ENCODE assay signal across 15 cellular contexts in genomic region chr9:21624675-21625477, GRCh38.
DNase-seq lines count a peak whose midpoint lies in the region; ATAC-seq and TF ChIP-seq lines count a peak whose summit lies in the region.
"Had no signal": no experiment of that assay in that cellular context is flagged by ENCODE, and none has a peak within 500 bp of the region (broad histone marks: within the 10 kb centered on the region; RNA-seq: fewer than 3 reads in every experiment).

No MANE protein-coding gene starts in this region.

- H3K4me1 Mint-ChIP-seq in activated T-cell treated with anti-CD3 and anti-CD28 coated beads, Interleukin-2, amount 50 U/mL, for 24 hours (ENCODE audit: low read depth) = peaks cover 35% of the 10 kb centered on the region
- H3K4me1 Mint-ChIP-seq in activated T-helper 1 cell treated with anti-CD3 and anti-CD28 coated beads, Interleukin-12 subunit alpha, Interleukin-12 subunit beta, Interleukin-2, Interleukin-4 antibody, amounts not matched to agents 30 ng/mL and 10 ng/mL and 1 ng/mL, durations not matched to agents 14 hours and 24 hours and 36 hours (ENCODE audit: low read depth) = peaks cover 18% of the 10 kb centered on the region

- no peak for ATAC-seq in heart right ventricle
- ATAC-seq: Panc1 had no signal

- TF ChIP-seq CTCF in heart right ventricle (IDR thresholded peaks at IDR 0.05) (no peak), vagina (IDR thresholded peaks at IDR 0.05) (no peak)

- H3K27ac ChIP-seq in heart right ventricle = no peak overlapping the region
- no peak overlapping the region for H3K27ac ChIP-seq in vagina

- WGBS in heart right ventricle, 2 donors = 49 to 61% methylated on average over 2 of the region's 2 CpGs

- no peak for DNase-seq in activated T-cell treated with anti-CD3 and anti-CD28 coated beads, Interleukin-2, amount 50 U/mL, for 24 hours
- no peak for DNase-seq in activated T-cell treated with anti-CD3 and anti-CD28 coated beads, Interleukin-2, amount 50 U/mL, for 1 hour
- DNase-seq in MG63 = peak; percentile 57
- no peak for DNase-seq in activated T-helper 1 cell treated with anti-CD3 and anti-CD28 coated beads, Interleukin-12 subunit alpha, Interleukin-12 subunit beta, Interleukin-2, Interleukin-4 antibody, amounts not matched to agents 30 ng/mL and 10 ng/mL and 1 ng/mL, durations not matched to agents 14 hours and 24 hours and 36 hours (ENCODE audit: low spot score)
- peak; percentile 4 for DNase-seq in glomerular endothelial cell (ENCODE audit: extremely low read depth, low read depth, low spot score)
- DNase-seq in heart right ventricle = no peak
- no peak for DNase-seq in DMS114 treated with DMSO at 0.1 percent for 48 hours (lab: John Stamatoyannopoulos, UW; ENCODE audit: unreplicated experiment)
- no peak for DNase-seq in vagina (ENCODE audit: extremely low spot score in 2 of 2)
- DNase-seq: AML-193, HCEC 1CT, Karpas-422, NCI-H1105 treated with DMSO at 0.1 percent for 48 hours, NCI-H1930, NCI-H510A had no signal

- H3K36me3 ChIP-seq in MG63 = no peaks in the 10 kb centered on the region
- no peaks in the 10 kb centered on the region for H3K36me3 ChIP-seq in heart right ventricle
- no peaks in the 10 kb centered on the region for H3K36me3 ChIP-seq in vagina

- no peaks in the 10 kb centered on the region for H3K36me3 Mint-ChIP-seq in activated T-cell treated with anti-CD3 and anti-CD28 coated beads, Interleukin-2, amount 50 U/mL, for 24 hours (ENCODE audit: low read depth)
- no peaks in the 10 kb centered on the region for H3K36me3 Mint-ChIP-seq in activated T-helper 1 cell treated with anti-CD3 and anti-CD28 coated beads, Interleukin-12 subunit alpha, Interleukin-12 subunit beta, Interleukin-2, Interleukin-4 antibody, amounts not matched to agents 30 ng/mL and 10 ng/mL and 1 ng/mL, durations not matched to agents 14 hours and 24 hours and 36 hours (ENCODE audit: low read depth)

- H3K4me3 Mint-ChIP-seq in activated T-cell treated with anti-CD3 and anti-CD28 coated beads, Interleukin-2, amount 50 U/mL, for 24 hours = peak overlapping the region; percentile 4
- H3K4me3 Mint-ChIP-seq in activated T-helper 1 cell treated with anti-CD3 and anti-CD28 coated beads, Interleukin-12 subunit alpha, Interleukin-12 subunit beta, Interleukin-2, Interleukin-4 antibody, amounts not matched to agents 30 ng/mL and 10 ng/mL and 1 ng/mL, durations not matched to agents 14 hours and 24 hours and 36 hours = no peak overlapping the region

- H3K9me3 ChIP-seq in MG63 = peaks cover 49% of the 10 kb centered on the region
- H3K9me3 ChIP-seq in heart right ventricle = peaks cover 0 to 18% (median 0%) of the 10 kb centered on the region in 11 donors
- no peaks in the 10 kb centered on the region for H3K9me3 ChIP-seq in vagina

- intact Hi-C loops in activated T-helper 1 cell treated with anti-CD3 and anti-CD28 coated beads, Interleukin-12 subunit alpha, Interleukin-12 subunit beta, Interleukin-2, Interleukin-4 antibody, amounts not matched to agents 30 ng/mL and 10 ng/mL and 1 ng/mL, durations not matched to agents 14 hours and 24 hours and 36 hours (cut with micrococcal nuclease) = loop anchor here (2.0 to 5.0 kb wide), 2 partner anchors 60 to 68 kb away; no protein-coding TSS in a partner anchor
- intact Hi-C loops in heart right ventricle (cut with DNase I) = no loop called here
- intact Hi-C loops in vagina (cut with DNase I) = no loop called here

- H3K27me3 ChIP-seq in MG63 (no peaks in the 10 kb centered on the region), heart right ventricle (no peaks in the 10 kb centered on the region), vagina (no peaks in the 10 kb centered on the region)

- no peak for TF ChIP-seq POLR2A in vagina (IDR thresholded peaks at IDR 0.05)

- peak overlapping the region; percentile 74 for H3K27ac Mint-ChIP-seq in activated T-cell treated with anti-CD3 and anti-CD28 coated beads, Interleukin-2, amount 50 U/mL, for 24 hours
- H3K27ac Mint-ChIP-seq in activated T-helper 1 cell treated with anti-CD3 and anti-CD28 coated beads, Interleukin-12 subunit alpha, Interleukin-12 subunit beta, Interleukin-2, Interleukin-4 antibody, amounts not matched to agents 30 ng/mL and 10 ng/mL and 1 ng/mL, durations not matched to agents 14 hours and 24 hours and 36 hours = peak overlapping the region; percentile 40

- H3K27me3 Mint-ChIP-seq in activated T-cell treated with anti-CD3 and anti-CD28 coated beads, Interleukin-2, amount 50 U/mL, for 24 hours = no peaks in the 10 kb centered on the region
- peaks cover 7% of the 10 kb centered on the region for H3K27me3 Mint-ChIP-seq in activated T-helper 1 cell treated with anti-CD3 and anti-CD28 coated beads, Interleukin-12 subunit alpha, Interleukin-12 subunit beta, Interleukin-2, Interleukin-4 antibody, amounts not matched to agents 30 ng/mL and 10 ng/mL and 1 ng/mL, durations not matched to agents 14 hours and 24 hours and 36 hours (ENCODE audit: insufficient read depth)

- H3K4me3 ChIP-seq in MG63 (no peak overlapping the region), heart right ventricle (no peak overlapping the region), vagina (no peak overlapping the region)

- H3K4me1 ChIP-seq in heart right ventricle = no peaks in the 10 kb centered on the region
- H3K4me1 ChIP-seq in vagina = no peaks in the 10 kb centered on the region

- peaks cover 7% of the 10 kb centered on the region for H3K9me3 Mint-ChIP-seq in activated T-cell treated with anti-CD3 and anti-CD28 coated beads, Interleukin-2, amount 50 U/mL, for 24 hours
- H3K9me3 Mint-ChIP-seq in activated T-helper 1 cell treated with anti-CD3 and anti-CD28 coated beads, Interleukin-12 subunit alpha, Interleukin-12 subunit beta, Interleukin-2, Interleukin-4 antibody, amounts not matched to agents 30 ng/mL and 10 ng/mL and 1 ng/mL, durations not matched to agents 14 hours and 24 hours and 36 hours = peaks cover 8% of the 10 kb centered on the region

Comparison
In these comparisons a context has a peak if more than half of its experiments do, and no peak if none do; other contexts are left out.
1. DNase-seq: peak in MG63 (single experiment) and glomerular endothelial cell (single experiment); none in activated T-cell treated with anti-CD3 and anti-CD28 coated beads, Interleukin-2, amount 50 U/mL, for 24 hours (single experiment), activated T-cell treated with anti-CD3 and anti-CD28 coated beads, Interleukin-2, amount 50 U/mL, for 1 hour (single experiment), activated T-helper 1 cell treated with anti-CD3 and anti-CD28 coated beads, Interleukin-12 subunit alpha, Interleukin-12 subunit beta, Interleukin-2, Interleukin-4 antibody, amounts not matched to agents 30 ng/mL and 10 ng/mL and 1 ng/mL, durations not matched to agents 14 hours and 24 hours and 36 hours (single experiment), heart right ventricle (0 of 2), DMS114 treated with DMSO at 0.1 percent for 48 hours (single experiment) and vagina (0 of 2).